ENCODE assay signal across 28 cellular contexts in genomic region chr16:83911290-83911689, GRCh38. TPM values are rescaled to one million over a fixed set of nuclear protein-coding genes. Genes with fewer than 3 reads are reported as not detected.
"Had no signal": no experiment of that assay in that cellular context is flagged by ENCODE, and none has a peak within 500 bp of the region (broad histone marks: within the 10 kb centered on the region; RNA-seq: fewer than 3 reads in every experiment).

No MANE protein-coding gene starts in this region.

- H3K27ac ChIP-seq: colonic mucosa, pancreas, right lobe of liver, spleen, thoracic aorta, transverse colon had no signal

- H3K9me3 ChIP-seq: colonic mucosa, heart left ventricle, mucosa of descending colon, pancreas, right lobe of liver, spleen, thoracic aorta, transverse colon had no signal

- H3K27ac Mint-ChIP-seq: progenitor cell of endocrine pancreas; stimulated activated memory B cell treated with anti-CD40 and anti-IgM and Interleukin-4, amounts not matched to agents 10 μg/mL and 1 μg/mL and 100 μg/mL, for 72 hours; stimulated activated naive CD8-positive, alpha-beta T cell treated with anti-CD3 and anti-CD28 coated beads, Interleukin-15, Interleukin-2, amounts not matched to agents 100 ng/mL and 50 ng/mL, for 24 hours had no signal

- H3K27me3 Mint-ChIP-seq: naive thymus-derived CD8-positive, alpha-beta T cell; progenitor cell of endocrine pancreas; stimulated activated memory B cell treated with anti-CD40 and anti-IgM and Interleukin-4, amounts not matched to agents 10 μg/mL and 1 μg/mL and 100 μg/mL, for 72 hours; stimulated activated naive CD8-positive, alpha-beta T cell treated with anti-CD3 and anti-CD28 coated beads, Interleukin-15, Interleukin-2, amounts not matched to agents 100 ng/mL and 50 ng/mL, for 24 hours had no signal

- H3K27me3 ChIP-seq: colonic mucosa, heart left ventricle, pancreas, right lobe of liver, spleen, transverse colon had no signal

- DNase-seq: colonic mucosa; effector CD4-positive, alpha-beta T cell; foreskin melanocyte; hippocampal formation; kidney glomerular epithelial cell; mammary epithelial cell; mucosa of descending colon; naive thymus-derived CD8-positive, alpha-beta T cell; nucleus accumbens; pancreas; right lobe of liver; spleen; stimulated activated CD4-positive, alpha-beta T cell treated with anti-CD3 and anti-CD28 coated beads, Interleukin-15, amount 100 ng/mL, for 24 hours; stimulated activated CD4-positive, alpha-beta T cell treated with anti-CD3 and anti-CD28 coated beads, Interleukin-1b, Interleukin-23, amount 100 ng/mL, for 48 hours; stimulated activated CD4-positive, alpha-beta T cell treated with anti-CD3 and anti-CD28 coated beads, Interleukin-4, amount 100 ng/mL, for 24 hours; transverse colon had no signal

- H3K4me3 Mint-ChIP-seq: naive thymus-derived CD8-positive, alpha-beta T cell; neural crest cell; stimulated activated memory B cell treated with anti-CD40 and anti-IgM and Interleukin-4, amounts not matched to agents 10 μg/mL and 1 μg/mL and 100 μg/mL, for 72 hours; stimulated activated naive CD8-positive, alpha-beta T cell treated with anti-CD3 and anti-CD28 coated beads, Interleukin-15, Interleukin-2, amounts not matched to agents 100 ng/mL and 50 ng/mL, for 24 hours had no signal

- H3K4me3 ChIP-seq: colonic mucosa, heart left ventricle, mucosa of descending colon, pancreas, right lobe of liver, spleen, thoracic aorta, transverse colon had no signal

- FAIRE-seq: islet of Langerhans, pancreas had no signal

- H3K4me1 Mint-ChIP-seq: stimulated activated memory B cell treated with anti-CD40 and anti-IgM and Interleukin-4, amounts not matched to agents 10 μg/mL and 1 μg/mL and 100 μg/mL, for 72 hours had no signal

- H3K9me3 Mint-ChIP-seq: naive thymus-derived CD8-positive, alpha-beta T cell; stimulated activated memory B cell treated with anti-CD40 and anti-IgM and Interleukin-4, amounts not matched to agents 10 μg/mL and 1 μg/mL and 100 μg/mL, for 72 hours; stimulated activated naive CD8-positive, alpha-beta T cell treated with anti-CD3 and anti-CD28 coated beads, Interleukin-15, Interleukin-2, amounts not matched to agents 100 ng/mL and 50 ng/mL, for 24 hours had no signal

- H3K4me1 ChIP-seq: colonic mucosa, pancreas, right lobe of liver, spleen, transverse colon had no signal

- ATAC-seq: heart left ventricle; mucosa of descending colon; naive thymus-derived CD8-positive, alpha-beta T cell; pancreas; right lobe of liver; stimulated activated memory B cell treated with anti-CD40 and anti-IgM and Interleukin-4, amounts not matched to agents 10 μg/mL and 1 μg/mL and 100 μg/mL, for 72 hours had no signal

RNA-seq across cellular contexts. Expression of gene OSGIN1, which starts 41.8 kb away (rescaled TPM):
- total RNA-seq: cerebellum had no signal

RNA-seq across cellular contexts. Expression of gene NECAB2, which starts 56.8 kb away (rescaled TPM):
- total RNA-seq: dermis microvascular lymphatic vessel endothelial cell; glomerular endothelial cell; lower leg skin; naive thymus-derived CD8-positive, alpha-beta T cell; renal cortical epithelial cell; thoracic aorta had no signal
